ENCODE assay signal across 17 cellular contexts in genomic region chr3:150890831-150891230, GRCh38. TPM values are rescaled to one million over a fixed set of nuclear protein-coding genes. Genes with fewer than 3 reads are reported as not detected.
A peak's percentile ranks its signal among the peaks of the same experiment; 100 is the strongest.
DNase-seq lines count a peak whose midpoint lies in the region; ATAC-seq and TF ChIP-seq lines count a peak whose summit lies in the region.
"Had no signal": no experiment of that assay in that cellular context is flagged by ENCODE, and none has a peak within 500 bp of the region (broad histone marks: within the 10 kb centered on the region; RNA-seq: fewer than 3 reads in every experiment).

No MANE protein-coding gene starts in this region.

- no peak for TF ChIP-seq CTCF in HL-60 (IDR thresholded peaks at IDR 0.05; ENCODE audit: insufficient read depth, low read length)
- TF ChIP-seq CTCF in spleen (IDR thresholded peaks at IDR 0.05 in 8 of 11, conservative IDR thresholded peaks at IDR 0.05 in 3 of 11), result no peak

- 84 to 93% (median 88%) methylated on average over 9 of the region's 9 CpGs for WGBS in spleen, 5 donors

- CTCF ChIA-PET in naive thymus-derived CD4-positive, alpha-beta T cell (lab: Charles Lee), result no interaction called here

- H3K27me3 Mint-ChIP-seq in naive thymus-derived CD4-positive, alpha-beta T cell, result peaks cover 12 to 21% (median 19%) of the 10 kb centered on the region in 5 donors

- peak overlapping the region; percentile 21; the same call in 1 of the 2 replicates for H3K27ac ChIP-seq in HL-60 (replicated peaks)
- H3K27ac ChIP-seq in naive thymus-derived CD4-positive, alpha-beta T cell (ENCODE audit: low read depth, low read length), result no peak overlapping the region
- peak overlapping the region in 7 of 8 donors; percentile 25 to 89 (median 83) for H3K27ac ChIP-seq in spleen
- H3K27ac ChIP-seq: C4-2B had no signal

- intact Hi-C loops in naive thymus-derived CD4-positive, alpha-beta T cell (cut with micrococcal nuclease), result no loop called here
- intact Hi-C loops in spleen (cut with DNase I; ENCODE audit: low total_unique reads), result no loop called here

- POLR2A ChIA-PET in naive thymus-derived CD4-positive, alpha-beta T cell (lab: Charles Lee), result no interaction called here

- DNase-seq in HL-60 (ENCODE audit: low read depth in 1 of 2, low spot score in 1 of 2) (no peak), spleen (peak; percentile 76), H7 (no peak)
- DNase-seq in naive thymus-derived CD4-positive, alpha-beta T cell, result no peak
- DNase-seq: ACHN; BE2C; CD4-positive, alpha-beta memory T cell; DMS153; DMS79; GF-D8 had no signal

- H3K36me3 ChIP-seq in naive thymus-derived CD4-positive, alpha-beta T cell (ENCODE audit: control insufficient read depth in 2 of 3, insufficient read depth in 3 of 3, low read length in 3 of 3), result no peaks in the 10 kb centered on the region
- no peaks in the 10 kb centered on the region for H3K36me3 ChIP-seq in spleen
- H3K36me3 ChIP-seq in H7 (replicated peaks; ENCODE audit: control insufficient read depth, insufficient read depth, low read length), result no peaks in the 10 kb centered on the region
- H3K36me3 ChIP-seq: BE2C had no signal

- H3K4me3 Mint-ChIP-seq in naive thymus-derived CD4-positive, alpha-beta T cell, result no peak overlapping the region
- H3K4me3 Mint-ChIP-seq: CD4-positive, alpha-beta memory T cell had no signal

- no peak for TF ChIP-seq POLR2A in spleen (IDR thresholded peaks at IDR 0.05)

- no peaks in the 10 kb centered on the region for H3K4me1 ChIP-seq in naive thymus-derived CD4-positive, alpha-beta T cell (ENCODE audit: control insufficient read depth in 2 of 2, insufficient read depth in 2 of 2, low read length in 2 of 2)
- peaks cover 0 to 4% (median 0%) of the 10 kb centered on the region in 6 donors for H3K4me1 ChIP-seq in spleen
- H3K4me1 ChIP-seq: BE2C had no signal

- no peaks in the 10 kb centered on the region for H3K4me1 Mint-ChIP-seq in naive thymus-derived CD4-positive, alpha-beta T cell
- H3K4me1 Mint-ChIP-seq: CD4-positive, alpha-beta memory T cell had no signal

- no peak overlapping the region for H3K4me3 ChIP-seq in HL-60 (replicated peaks; ENCODE audit: insufficient read depth, low read length)
- H3K4me3 ChIP-seq in naive thymus-derived CD4-positive, alpha-beta T cell (ENCODE audit: low read length), result no peak overlapping the region
- peak overlapping the region in 2 of 8 donors; percentile 14 to 26 for H3K4me3 ChIP-seq in spleen
- no peak overlapping the region for H3K4me3 ChIP-seq in H7 (ENCODE audit: insufficient read depth, low read depth, low read length)
- H3K4me3 ChIP-seq: GM23248 had no signal

- H3K27me3 ChIP-seq in HL-60 (ENCODE audit: insufficient read depth, poor library complexity, severe bottlenecking), result no peaks in the 10 kb centered on the region
- no peaks in the 10 kb centered on the region for H3K27me3 ChIP-seq in naive thymus-derived CD4-positive, alpha-beta T cell (ENCODE audit: control insufficient read depth in 2 of 2, insufficient read depth in 2 of 2, low read length in 2 of 2)
- H3K27me3 ChIP-seq in spleen (replicated peaks in 1 of 7), result no peaks in the 10 kb centered on the region
- H3K27me3 ChIP-seq in H7 (ENCODE audit: control insufficient read depth, insufficient read depth, low read length), result no peaks in the 10 kb centered on the region

- peaks cover 0 to 4% (median 0%) of the 10 kb centered on the region in 5 donors for H3K36me3 Mint-ChIP-seq in naive thymus-derived CD4-positive, alpha-beta T cell
- H3K36me3 Mint-ChIP-seq: CD4-positive, alpha-beta memory T cell had no signal

- peak; percentile 21 for ATAC-seq in naive thymus-derived CD4-positive, alpha-beta T cell
- ATAC-seq in GM19452 (IDR thresholded peaks at IDR 0.05; ENCODE audit: unreplicated experiment), result no peak
- ATAC-seq in GM18511 (IDR thresholded peaks at IDR 0.05; ENCODE audit: unreplicated experiment), result no peak

- peaks cover 0 to 5% (median 3%) of the 10 kb centered on the region in 11 donors for H3K9me3 Mint-ChIP-seq in naive thymus-derived CD4-positive, alpha-beta T cell

- no peaks in the 10 kb centered on the region for H3K9me3 ChIP-seq in naive thymus-derived CD4-positive, alpha-beta T cell (ENCODE audit: control insufficient read depth in 2 of 3, low read length in 3 of 3)
- peaks cover 0 to 4% (median 0%) of the 10 kb centered on the region in 8 donors for H3K9me3 ChIP-seq in spleen
- H3K9me3 ChIP-seq: BE2C had no signal

- H3K27ac Mint-ChIP-seq in naive thymus-derived CD4-positive, alpha-beta T cell, result no peak overlapping the region
- H3K27ac Mint-ChIP-seq: CD4-positive, alpha-beta memory T cell had no signal

RNA-seq across cellular contexts. Expression of gene MINDY4B, which starts 14.4 kb away (rescaled TPM):
- not detected for total RNA-seq in naive thymus-derived CD4-positive, alpha-beta T cell
- polyA plus RNA-seq in naive thymus-derived CD4-positive, alpha-beta T cell, result not detected
- not detected for total RNA-seq in spleen
- polyA plus RNA-seq in spleen, result not detected
- not detected in 2 replicates for total RNA-seq in H7 (2014; rRNA removed; shearing (Covaris generic))
- total RNA-seq: CD4-positive, alpha-beta memory T cell; Daoy; GM23248; H4; HT1080 had no signal
- polyA plus RNA-seq: CD4-positive, alpha-beta memory T cell; GM23248 had no signal
